8 cellular contexts compared by ENCODE assay signal in genomic region chr6:77666340-77666739, GRCh38. TPM values are rescaled to one million over a fixed set of nuclear protein-coding genes. Genes with fewer than 3 reads are reported as not detected.
"Had no signal": no experiment of that assay in that cellular context is flagged by ENCODE, and none has a peak within 500 bp of the region (broad histone marks: within the 10 kb centered on the region; RNA-seq: fewer than 3 reads in every experiment).

No MANE protein-coding gene starts in this region.

- H3K4me3 ChIP-seq: GM12878 had no signal

- DNase-seq: GDM1, GF-D8 had no signal

- FAIRE-seq: G401.6, GM12878, GM12891, GM12892, GM18507, GM19239 had no signal

- ATAC-seq: GM12878 had no signal

RNA-seq across cellular contexts. Expression of gene MEI4, which starts 13.5 kb away (rescaled TPM):
- total RNA-seq: GM12878 had no signal
